Comparison of ENCODE assay signal across 15 cellular contexts in the genomic region with DNA sequence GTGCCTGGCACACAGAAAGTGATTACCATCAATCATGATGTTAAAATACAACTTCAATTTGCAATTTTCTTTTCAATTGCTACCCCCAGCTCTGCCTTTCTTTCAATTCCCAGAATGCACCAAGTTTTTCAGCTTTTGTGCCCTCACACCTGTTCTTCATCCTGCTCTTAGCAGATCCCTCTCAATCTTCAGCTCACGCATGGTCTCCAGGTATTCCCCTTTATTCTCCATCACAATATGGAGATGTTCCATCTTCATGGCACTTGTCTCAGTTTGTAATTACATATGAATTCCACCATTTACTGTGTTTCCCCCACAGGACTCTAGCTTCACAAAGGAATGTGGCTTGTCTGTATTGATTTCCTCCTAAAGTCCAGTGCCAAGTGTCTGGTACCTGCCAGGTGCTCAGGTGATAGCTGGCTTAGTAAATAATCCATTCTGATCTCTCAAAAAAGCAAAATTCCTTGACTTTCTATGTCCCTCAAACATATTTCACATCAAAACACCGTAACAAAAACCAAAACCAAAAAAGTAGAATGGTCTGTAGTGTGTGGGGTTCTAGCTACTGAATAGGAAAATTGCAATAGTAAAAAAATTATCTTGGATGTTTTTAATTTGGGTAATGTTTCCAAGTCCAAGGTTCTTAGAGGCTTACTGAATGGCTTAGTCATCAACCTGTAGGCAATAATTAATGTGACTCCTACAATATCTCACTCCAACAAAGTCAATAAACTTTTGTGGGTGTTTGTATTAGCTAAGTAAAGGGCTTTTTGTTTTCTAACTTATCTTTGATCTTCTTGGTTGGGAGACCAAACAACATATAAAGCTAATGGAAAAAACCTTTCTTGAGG. TPM values are rescaled to one million over a fixed set of nuclear protein-coding genes. Genes with fewer than 3 reads are reported as not detected.
DNase-seq lines count a peak whose midpoint lies in the region; ATAC-seq and TF ChIP-seq lines count a peak whose summit lies in the region.
"Had no signal": no experiment of that assay in that cellular context is flagged by ENCODE, and none has a peak within 500 bp of the region (broad histone marks: within the 10 kb centered on the region; RNA-seq: fewer than 3 reads in every experiment).

No MANE protein-coding gene starts in this region.

- H3K9ac ChIP-seq in PC-3 (ENCODE audit: low read length) = no peak overlapping the region

- H3K27me3 Mint-ChIP-seq in Calu3 (ENCODE audit: unreplicated experiment) (no peaks in the 10 kb centered on the region), progenitor cell of endocrine pancreas (no peaks in the 10 kb centered on the region)
- peaks cover 9% of the 10 kb centered on the region for H3K27me3 Mint-ChIP-seq in activated T-helper 1 cell treated with anti-CD3 and anti-CD28 coated beads, Interleukin-12 subunit alpha, Interleukin-12 subunit beta, Interleukin-2, Interleukin-4 antibody, amounts not matched to agents 30 ng/mL and 10 ng/mL and 1 ng/mL, durations not matched to agents 14 hours and 24 hours and 36 hours (ENCODE audit: insufficient read depth)

- no peaks in the 10 kb centered on the region for H3K27me3 ChIP-seq in PC-3 (ENCODE audit: low read length)
- H3K27me3 ChIP-seq: Peyer's patch had no signal

- peak; percentile 31 for DNase-seq in Calu3
- DNase-seq in PC-3 = peak; percentile 57
- DNase-seq in fibroblast of villous mesenchyme (ENCODE audit: low read depth) = peak; percentile 2
- no peak for DNase-seq in progenitor cell of endocrine pancreas (ENCODE audit: low spot score, unreplicated experiment)
- no peak for DNase-seq in activated T-helper 1 cell treated with anti-CD3 and anti-CD28 coated beads, Interleukin-12 subunit alpha, Interleukin-12 subunit beta, Interleukin-2, Interleukin-4 antibody, amounts not matched to agents 30 ng/mL and 10 ng/mL and 1 ng/mL, durations not matched to agents 14 hours and 24 hours and 36 hours (ENCODE audit: low spot score)
- DNase-seq in NCI-H524 treated with DMSO at 0.1 percent for 48 hours (lab: John Stamatoyannopoulos, UW) = no peak
- DNase-seq in head of caudate nucleus = no peak
- DNase-seq: CD4-positive, CD25-positive, alpha-beta regulatory T cell; NCI-H1105 treated with DMSO at 0.1 percent for 48 hours; NCI-H187; NCI-H446; NCI-H748 treated with DMSO at 0.1 percent for 48 hours; Peyer's patch; Right ventricle myocardium superior had no signal

- no peak for TF ChIP-seq CTCF in Calu3 (IDR thresholded peaks at IDR 0.05; ENCODE audit: unreplicated experiment)
- no peak for TF ChIP-seq CTCF in PC-3 (conservative IDR thresholded peaks at IDR 0.05; ENCODE audit: low read depth, low read length)
- no peak for TF ChIP-seq CTCF in fibroblast of villous mesenchyme (IDR thresholded peaks at IDR 0.05; ENCODE audit: insufficient read depth, low read depth, low read length)
- TF ChIP-seq CTCF in progenitor cell of endocrine pancreas (IDR thresholded peaks at IDR 0.05; ENCODE audit: unreplicated experiment) = no peak

- CTCF ChIA-PET in Calu3 (lab: Charles Lee) (interaction anchor here (1.4 to 2.2 kb wide), 3 partner anchors 23 to 39 kb away, joined by 6 to 13 read pairs (median 6); no protein-coding TSS in a partner anchor), PC-3 (lab: Charles Lee) (interaction anchor here (0.5 to 1.0 kb wide), 2 partner anchors 23 to 27 kb away, joined by 3 to 4 read pairs; no protein-coding TSS in a partner anchor)

- POLR2A ChIA-PET in PC-3 (lab: Charles Lee; ENCODE audit: unreplicated experiment) = interaction anchor here (0.7 kb wide), 1 partner anchor 29 kb away, joined by 3 read pairs; no protein-coding TSS in a partner anchor

- peak overlapping the region; percentile 64 for H3K27ac Mint-ChIP-seq in Calu3 (ENCODE audit: unreplicated experiment)
- H3K27ac Mint-ChIP-seq in progenitor cell of endocrine pancreas = peak overlapping the region; percentile 66
- no peak overlapping the region for H3K27ac Mint-ChIP-seq in activated T-helper 1 cell treated with anti-CD3 and anti-CD28 coated beads, Interleukin-12 subunit alpha, Interleukin-12 subunit beta, Interleukin-2, Interleukin-4 antibody, amounts not matched to agents 30 ng/mL and 10 ng/mL and 1 ng/mL, durations not matched to agents 14 hours and 24 hours and 36 hours
- H3K27ac Mint-ChIP-seq: CD4-positive, CD25-positive, alpha-beta regulatory T cell had no signal

- no peaks in the 10 kb centered on the region for H3F3A ChIP-seq in PC-3 (ENCODE audit: low read length, unreplicated experiment)

- peak overlapping the region; percentile 50 for H3K27ac ChIP-seq in PC-3 (ENCODE audit: low read length)

- peaks cover 21% of the 10 kb centered on the region for H3K79me2 ChIP-seq in PC-3 (ENCODE audit: low read length)

- H3K36me3 Mint-ChIP-seq in Calu3 (ENCODE audit: insufficient read depth, unreplicated experiment) = peaks cover 18% of the 10 kb centered on the region
- no peaks in the 10 kb centered on the region for H3K36me3 Mint-ChIP-seq in progenitor cell of endocrine pancreas (ENCODE audit: insufficient read depth)
- H3K36me3 Mint-ChIP-seq in activated T-helper 1 cell treated with anti-CD3 and anti-CD28 coated beads, Interleukin-12 subunit alpha, Interleukin-12 subunit beta, Interleukin-2, Interleukin-4 antibody, amounts not matched to agents 30 ng/mL and 10 ng/mL and 1 ng/mL, durations not matched to agents 14 hours and 24 hours and 36 hours (ENCODE audit: low read depth) = peaks cover 3% of the 10 kb centered on the region
- H3K36me3 Mint-ChIP-seq: CD4-positive, CD25-positive, alpha-beta regulatory T cell had no signal

- H3K4me3 Mint-ChIP-seq in Calu3 (ENCODE audit: low read depth, unreplicated experiment) (peak overlapping the region; percentile 44), progenitor cell of endocrine pancreas (ENCODE audit: low read depth) (no peak overlapping the region)
- H3K4me3 Mint-ChIP-seq in activated T-helper 1 cell treated with anti-CD3 and anti-CD28 coated beads, Interleukin-12 subunit alpha, Interleukin-12 subunit beta, Interleukin-2, Interleukin-4 antibody, amounts not matched to agents 30 ng/mL and 10 ng/mL and 1 ng/mL, durations not matched to agents 14 hours and 24 hours and 36 hours = no peak overlapping the region
- H3K4me3 Mint-ChIP-seq: CD4-positive, CD25-positive, alpha-beta regulatory T cell had no signal

- H3K4me3 ChIP-seq in PC-3 (ENCODE audit: low read length) (no peak overlapping the region), fibroblast of villous mesenchyme (ENCODE audit: low read depth, low read length) (no peak overlapping the region)
- H3K4me3 ChIP-seq: HAP-1, Peyer's patch had no signal

- intact Hi-C loops in Calu3 (cut with micrococcal nuclease; ENCODE audit: unreplicated experiment) (loop anchor here (1.0 to 2.0 kb wide), 2 partner anchors 37 to 38 kb away; no protein-coding TSS in a partner anchor), PC-3 (cut with micrococcal nuclease) (loop anchor here (1.0 to 5.0 kb wide), 3 partner anchors 37 to 99 kb away; no protein-coding TSS in a partner anchor), head of caudate nucleus (cut with DNase I) (loop anchor here (5.0 kb wide), 1 partner anchor 102 kb away; no protein-coding TSS in a partner anchor)
- intact Hi-C loops in activated T-helper 1 cell treated with anti-CD3 and anti-CD28 coated beads, Interleukin-12 subunit alpha, Interleukin-12 subunit beta, Interleukin-2, Interleukin-4 antibody, amounts not matched to agents 30 ng/mL and 10 ng/mL and 1 ng/mL, durations not matched to agents 14 hours and 24 hours and 36 hours (cut with micrococcal nuclease) = loop anchor here (2.0 kb wide), 1 partner anchor 25 kb away; no protein-coding TSS in a partner anchor

- H3K4me2 ChIP-seq in PC-3 (ENCODE audit: low read length) = peak overlapping the region; percentile 14

- peak; percentile 12 for ATAC-seq in PC-3

- H3K4me1 Mint-ChIP-seq in Calu3 (ENCODE audit: low read depth, unreplicated experiment) = peaks cover 38% of the 10 kb centered on the region
- H3K4me1 Mint-ChIP-seq in progenitor cell of endocrine pancreas (ENCODE audit: low read depth) = peaks cover 46% of the 10 kb centered on the region
- peaks cover 9% of the 10 kb centered on the region for H3K4me1 Mint-ChIP-seq in activated T-helper 1 cell treated with anti-CD3 and anti-CD28 coated beads, Interleukin-12 subunit alpha, Interleukin-12 subunit beta, Interleukin-2, Interleukin-4 antibody, amounts not matched to agents 30 ng/mL and 10 ng/mL and 1 ng/mL, durations not matched to agents 14 hours and 24 hours and 36 hours (ENCODE audit: low read depth)

- no peaks in the 10 kb centered on the region for H3K36me3 ChIP-seq in PC-3 (ENCODE audit: low read depth, low read length)
- H3K36me3 ChIP-seq: HAP-1, Peyer's patch had no signal

- peaks cover 34% of the 10 kb centered on the region for H3K4me1 ChIP-seq in PC-3 (ENCODE audit: insufficient read depth, low read length)

- BruUV-seq in Calu3 (replicated peaks; lab: Mats Ljungman, UMichigan) (no TSS peak), PC-3 (replicated peaks; lab: Mats Ljungman, UMichigan) (no TSS peak)

- no peaks in the 10 kb centered on the region for H3K9me2 ChIP-seq in PC-3 (replicated peaks; ENCODE audit: low read length)

- H2AFZ ChIP-seq in PC-3 (ENCODE audit: low read length) = no peak overlapping the region

- no peaks in the 10 kb centered on the region for H4K20me1 ChIP-seq in PC-3 (ENCODE audit: low read length)

- H3K9me3 Mint-ChIP-seq in Calu3 (ENCODE audit: low read depth, unreplicated experiment) (no peaks in the 10 kb centered on the region), progenitor cell of endocrine pancreas (ENCODE audit: low read depth) (no peaks in the 10 kb centered on the region)
- no peaks in the 10 kb centered on the region for H3K9me3 Mint-ChIP-seq in activated T-helper 1 cell treated with anti-CD3 and anti-CD28 coated beads, Interleukin-12 subunit alpha, Interleukin-12 subunit beta, Interleukin-2, Interleukin-4 antibody, amounts not matched to agents 30 ng/mL and 10 ng/mL and 1 ng/mL, durations not matched to agents 14 hours and 24 hours and 36 hours
- H3K9me3 Mint-ChIP-seq: CD4-positive, CD25-positive, alpha-beta regulatory T cell had no signal

- no peaks in the 10 kb centered on the region for H3K9me3 ChIP-seq in PC-3 (ENCODE audit: low read length)
- H3K9me3 ChIP-seq: HAP-1, Peyer's patch had no signal

RNA-seq across cellular contexts. Expression of a gene that starts 2.9 kb away (rescaled TPM):
- total RNA-seq in Calu3 (2022) (64.4 and 67.1 TPM in 2 replicates), PC-3 (2014; rRNA removed) (7.4 and 8.5 TPM in 2 replicates), fibroblast of villous mesenchyme (6.1 and 13.0 TPM in 2 replicates), progenitor cell of endocrine pancreas (34.3 and 35.3 TPM in 2 replicates)
- total RNA-seq in activated T-helper 1 cell treated with anti-CD3 and anti-CD28 coated beads, Interleukin-12 subunit alpha, Interleukin-12 subunit beta, Interleukin-2, Interleukin-4 antibody, amounts not matched to agents 30 ng/mL and 10 ng/mL and 1 ng/mL, durations not matched to agents 14 hours and 24 hours and 36 hours = 31.3 and 34.6 TPM in 2 replicates

Comparison
In these comparisons a context has a peak if more than half of its experiments do, and no peak if none do; other contexts are left out.
1. DNase-seq: peak in Calu3 (single experiment), PC-3 (single experiment) and fibroblast of villous mesenchyme (single experiment); none in progenitor cell of endocrine pancreas (single experiment), activated T-helper 1 cell treated with anti-CD3 and anti-CD28 coated beads, Interleukin-12 subunit alpha, Interleukin-12 subunit beta, Interleukin-2, Interleukin-4 antibody, amounts not matched to agents 30 ng/mL and 10 ng/mL and 1 ng/mL, durations not matched to agents 14 hours and 24 hours and 36 hours (single experiment), NCI-H524 treated with DMSO at 0.1 percent for 48 hours (single experiment) and head of caudate nucleus (0 of 42).